1 cellular context compared by ENCODE assay signal in the genomic region with DNA sequence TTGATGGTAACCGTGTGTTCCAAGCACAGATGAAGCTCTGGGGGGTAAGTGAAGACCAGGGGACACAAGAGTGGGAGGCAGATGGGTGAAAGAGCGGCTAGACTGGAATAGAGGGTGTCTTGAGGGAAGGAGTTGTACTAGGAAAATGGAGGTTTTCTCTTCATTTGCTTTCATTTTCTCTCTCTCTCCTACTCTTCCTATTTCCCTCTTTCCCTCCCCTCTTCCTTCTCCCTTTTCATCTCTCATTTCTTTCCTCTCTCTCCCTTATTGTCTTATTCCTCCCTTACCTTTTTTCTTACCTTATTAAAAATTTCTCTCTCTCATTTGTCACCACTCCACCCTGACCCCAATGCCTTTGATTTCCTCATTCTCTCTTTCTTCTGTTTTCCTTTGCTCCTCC.
TF ChIP-seq lines count a peak whose summit lies in the region.

No MANE protein-coding gene starts in this region.

TF ChIP-seq in HEK293, 187 proteins besides CTCF, POLR2A, EP300 and RAD21:
- TF ChIP-seq, protein P1, sequence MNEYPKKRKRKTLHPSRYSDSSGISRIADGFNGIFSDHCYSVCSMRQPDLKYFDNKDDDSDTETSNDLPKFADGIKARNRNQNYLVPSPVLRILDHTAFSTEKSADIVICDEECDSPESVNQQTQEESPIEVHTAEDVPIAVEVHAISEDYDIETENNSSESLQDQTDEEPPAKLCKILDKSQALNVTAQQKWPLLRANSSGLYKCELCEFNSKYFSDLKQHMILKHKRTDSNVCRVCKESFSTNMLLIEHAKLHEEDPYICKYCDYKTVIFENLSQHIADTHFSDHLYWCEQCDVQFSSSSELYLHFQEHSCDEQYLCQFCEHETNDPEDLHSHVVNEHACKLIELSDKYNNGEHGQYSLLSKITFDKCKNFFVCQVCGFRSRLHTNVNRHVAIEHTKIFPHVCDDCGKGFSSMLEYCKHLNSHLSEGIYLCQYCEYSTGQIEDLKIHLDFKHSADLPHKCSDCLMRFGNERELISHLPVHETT (tag by site-specific recombination; IDR thresholded peaks at IDR 0.05): no peak
- TF ChIP-seq GFI1B (tag by site-specific recombination; IDR thresholded peaks at IDR 0.05) (no peak), ZNF366 (tag by site-specific recombination; conservative IDR thresholded peaks at IDR 0.05) (peak; percentile 58; the same call in 1 of the 2 replicates), PRDM1 (tag by site-specific recombination; IDR thresholded peaks at IDR 0.05) (peak; percentile 89)
- TF ChIP-seq, protein P2, sequence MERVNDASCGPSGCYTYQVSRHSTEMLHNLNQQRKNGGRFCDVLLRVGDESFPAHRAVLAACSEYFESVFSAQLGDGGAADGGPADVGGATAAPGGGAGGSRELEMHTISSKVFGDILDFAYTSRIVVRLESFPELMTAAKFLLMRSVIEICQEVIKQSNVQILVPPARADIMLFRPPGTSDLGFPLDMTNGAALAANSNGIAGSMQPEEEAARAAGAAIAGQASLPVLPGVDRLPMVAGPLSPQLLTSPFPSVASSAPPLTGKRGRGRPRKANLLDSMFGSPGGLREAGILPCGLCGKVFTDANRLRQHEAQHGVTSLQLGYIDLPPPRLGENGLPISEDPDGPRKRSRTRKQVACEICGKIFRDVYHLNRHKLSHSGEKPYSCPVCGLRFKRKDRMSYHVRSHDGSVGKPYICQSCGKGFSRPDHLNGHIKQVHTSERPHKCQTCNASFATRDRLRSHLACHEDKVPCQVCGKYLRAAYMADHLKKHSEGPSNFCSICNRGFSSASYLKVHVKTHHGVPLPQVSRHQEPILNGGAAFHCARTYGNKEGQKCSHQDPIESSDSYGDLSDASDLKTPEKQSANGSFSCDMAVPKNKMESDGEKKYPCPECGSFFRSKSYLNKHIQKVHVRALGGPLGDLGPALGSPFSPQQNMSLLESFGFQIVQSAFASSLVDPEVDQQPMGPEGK (tag by site-specific recombination; IDR thresholded peaks at IDR 0.05): no peak
